In genomic region chr14:105069887-105070759, GRCh38 we compare ENCODE assay signal across 8 cellular contexts. TPM values are rescaled to one million over a fixed set of nuclear protein-coding genes. Genes with fewer than 3 reads are reported as not detected.
DNase-seq lines count a peak whose midpoint lies in the region; ATAC-seq and TF ChIP-seq lines count a peak whose summit lies in the region.

No MANE protein-coding gene starts in this region.

- H3K36me3 ChIP-seq in neutrophil: no peaks in the 10 kb centered on the region
- no peaks in the 10 kb centered on the region for H3K36me3 ChIP-seq in colonic mucosa

- intact Hi-C loops in colonic mucosa (cut with DNase I): no loop called here

- peaks cover 54 to 58% of the 10 kb centered on the region in 2 experiments for H3K4me1 ChIP-seq in neutrophil (ENCODE audit: control insufficient read depth in 1 of 2, insufficient read depth in 1 of 2, low read depth in 1 of 2, low read length in 1 of 2)
- no peaks in the 10 kb centered on the region for H3K4me1 ChIP-seq in colonic mucosa

- H3K27ac ChIP-seq in neutrophil: peak overlapping the region; percentile 83
- H3K27ac ChIP-seq in colonic mucosa: no peak overlapping the region

- peak; percentile 64 for DNase-seq in stimulated activated CD4-positive, alpha-beta T cell treated with anti-CD3 and anti-CD28 coated beads, Interleukin-4, amount 100 ng/mL, for 24 hours
- DNase-seq in stimulated activated CD4-positive, alpha-beta T cell treated with anti-CD3 and anti-CD28 coated beads, Interleukin-12 subunit alpha, Interleukin-12 subunit beta, amount 100 ng/mL, for 4 hours: no peak
- peak; percentile 73 to 80 for DNase-seq in activated T-cell treated with anti-CD3 and anti-CD28 coated beads, Interleukin-2, amount 50 U/mL, for 48 hours
- no peak for DNase-seq in amniotic stem cell (lab: John Stamatoyannopoulos, UW)
- DNase-seq in colonic mucosa: no peak

- H3K27me3 ChIP-seq in neutrophil (no peaks in the 10 kb centered on the region), colonic mucosa (peaks cover 5% of the 10 kb centered on the region)

- H3K9ac ChIP-seq in colonic mucosa (ENCODE audit: low read depth in 2 of 2, low read length in 2 of 2): no peak overlapping the region

- no peak for TF ChIP-seq CTCF in neutrophil (IDR thresholded peaks at IDR 0.05)
- TF ChIP-seq CTCF in colonic mucosa (IDR thresholded peaks at IDR 0.05): no peak

- peak; percentile 35 for ATAC-seq in HG03095 (IDR thresholded peaks at IDR 0.05; ENCODE audit: unreplicated experiment)
- ATAC-seq in GM19328 (IDR thresholded peaks at IDR 0.05; ENCODE audit: unreplicated experiment): no peak

- H3K9me3 ChIP-seq in neutrophil: no peaks in the 10 kb centered on the region
- no peaks in the 10 kb centered on the region for H3K9me3 ChIP-seq in colonic mucosa

- H3K4me3 ChIP-seq in neutrophil (ENCODE audit: low read depth in 1 of 2, low read length in 1 of 2) (peak overlapping the region; percentile 28 to 45), colonic mucosa (no peak overlapping the region)

RNA-seq across cellular contexts. Expression of gene GPR132, which starts 4.9 kb away (rescaled TPM):
- 1 to 10 TPM; 1.0 TPM for total RNA-seq in colonic mucosa

RNA-seq across cellular contexts. Expression of gene CDCA4, which starts 49.2 kb away (rescaled TPM):
- 10 to 100 TPM in 1 of 2 donors, 1 to 10 TPM in 1; 8.3 to 16.3 TPM for total RNA-seq in colonic mucosa

Comparison
In these comparisons a context has a peak if more than half of its experiments do, and no peak if none do; other contexts are left out.
1. DNase-seq: peak in stimulated activated CD4-positive, alpha-beta T cell treated with anti-CD3 and anti-CD28 coated beads, Interleukin-4, amount 100 ng/mL, for 24 hours (single experiment) and activated T-cell treated with anti-CD3 and anti-CD28 coated beads, Interleukin-2, amount 50 U/mL, for 48 hours (2 of 2); none in stimulated activated CD4-positive, alpha-beta T cell treated with anti-CD3 and anti-CD28 coated beads, Interleukin-12 subunit alpha, Interleukin-12 subunit beta, amount 100 ng/mL, for 4 hours (single experiment), amniotic stem cell (single experiment) and colonic mucosa (single experiment).